ENCODE assay signal across 20 cellular contexts in the genomic region with DNA sequence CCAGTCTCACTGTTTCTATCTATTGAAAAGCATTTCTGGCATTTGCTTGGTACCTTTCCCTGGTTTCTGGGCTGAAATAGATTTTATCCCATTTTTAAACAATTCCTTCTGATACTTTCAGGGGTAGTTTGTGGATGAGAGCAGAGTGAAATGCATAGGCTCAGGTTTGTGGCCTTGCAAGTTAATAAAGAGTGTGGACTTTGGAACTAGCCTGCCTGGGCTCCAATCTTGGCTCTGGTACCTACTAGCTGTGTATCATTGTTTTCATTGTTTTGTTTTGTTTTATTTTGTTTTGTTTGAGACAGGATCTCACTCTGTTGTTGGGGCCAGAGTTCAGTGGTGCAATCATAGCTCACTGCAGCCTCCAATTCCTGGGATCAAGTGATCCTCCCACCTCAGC.
"Had no signal": no experiment of that assay in that cellular context is flagged by ENCODE, and none has a peak within 500 bp of the region (broad histone marks: within the 10 kb centered on the region; RNA-seq: fewer than 3 reads in every experiment).

No MANE protein-coding gene starts in this region.

- H3K79me2 ChIP-seq: parathyroid adenoma had no signal

- H3K36me3 Mint-ChIP-seq: neural progenitor cell had no signal

- H3K27me3 ChIP-seq: brain microvascular endothelial cell, dorsolateral prefrontal cortex, neural progenitor cell, right atrium auricular region, upper lobe of right lung had no signal

- H3K27me3 Mint-ChIP-seq: activated CD4-positive, alpha-beta T cell treated with anti-CD3 and anti-CD28 coated beads, Interleukin-2, amount 10 ng/mL, durations not matched to agents 7 days and 5 days; activated CD8-positive, alpha-beta T cell treated with anti-CD3 and anti-CD28 coated beads for 36 hours; activated naive CD8-positive, alpha-beta T cell treated with anti-CD3 and anti-CD28 coated beads for 36 hours; naive thymus-derived CD4-positive, alpha-beta T cell; stimulated activated naive CD8-positive, alpha-beta T cell treated with anti-CD3 and anti-CD28 coated beads, Interleukin-15, amount 100 ng/mL, for 72 hours; T-helper 17 cell had no signal

- H3K4me2 ChIP-seq: neural progenitor cell had no signal

- H3K27ac ChIP-seq: brain microvascular endothelial cell, coronary artery, left ventricle myocardium inferior, neural progenitor cell, parathyroid adenoma, psoas muscle, right atrium auricular region, upper lobe of right lung, WERI-Rb-1 had no signal

- H3K9ac ChIP-seq: neural progenitor cell, parathyroid adenoma had no signal

- H2AFZ ChIP-seq: neural progenitor cell, parathyroid adenoma had no signal

- H3K4me3 Mint-ChIP-seq: activated CD4-positive, alpha-beta T cell treated with anti-CD3 and anti-CD28 coated beads, Interleukin-2, amount 10 ng/mL, durations not matched to agents 7 days and 5 days; activated CD8-positive, alpha-beta T cell treated with anti-CD3 and anti-CD28 coated beads for 36 hours; activated naive CD8-positive, alpha-beta T cell treated with anti-CD3 and anti-CD28 coated beads for 36 hours; naive thymus-derived CD4-positive, alpha-beta T cell; neural progenitor cell; stimulated activated effector memory CD8-positive, alpha-beta T cell treated with anti-CD3 and anti-CD28 coated beads, Interleukin-12 subunit alpha, Interleukin-12 subunit beta, amount 100 ng/mL, for 72 hours; stimulated activated naive CD8-positive, alpha-beta T cell treated with anti-CD3 and anti-CD28 coated beads, Interleukin-15, amount 100 ng/mL, for 72 hours; T-helper 17 cell had no signal

- H3K9me3 Mint-ChIP-seq: activated CD4-positive, alpha-beta T cell treated with anti-CD3 and anti-CD28 coated beads, Interleukin-2, amount 10 ng/mL, durations not matched to agents 7 days and 5 days; activated CD8-positive, alpha-beta T cell treated with anti-CD3 and anti-CD28 coated beads for 36 hours; activated naive CD8-positive, alpha-beta T cell treated with anti-CD3 and anti-CD28 coated beads for 36 hours; activated T-helper 2 cell treated with anti-CD3 and anti-CD28 coated beads, Interferon-gamma antibody, Interleukin-2, Interleukin-4, amounts not matched to agents 10 μg/mL and 5 μg/mL and 100 μg/mL, durations not matched to agents 14 hours and 24 hours and 36 hours; naive thymus-derived CD4-positive, alpha-beta T cell; neural progenitor cell; stimulated activated effector memory CD8-positive, alpha-beta T cell treated with anti-CD3 and anti-CD28 coated beads, Interleukin-12 subunit alpha, Interleukin-12 subunit beta, amount 100 ng/mL, for 72 hours; stimulated activated naive CD8-positive, alpha-beta T cell treated with anti-CD3 and anti-CD28 coated beads, Interleukin-15, amount 100 ng/mL, for 72 hours had no signal

- H3K27ac Mint-ChIP-seq: activated CD4-positive, alpha-beta T cell treated with anti-CD3 and anti-CD28 coated beads, Interleukin-2, amount 10 ng/mL, durations not matched to agents 7 days and 5 days; activated CD8-positive, alpha-beta T cell treated with anti-CD3 and anti-CD28 coated beads for 36 hours; activated naive CD8-positive, alpha-beta T cell treated with anti-CD3 and anti-CD28 coated beads for 36 hours; activated T-helper 2 cell treated with anti-CD3 and anti-CD28 coated beads, Interferon-gamma antibody, Interleukin-2, Interleukin-4, amounts not matched to agents 10 μg/mL and 5 μg/mL and 100 μg/mL, durations not matched to agents 14 hours and 24 hours and 36 hours; neural progenitor cell; stimulated activated naive CD8-positive, alpha-beta T cell treated with anti-CD3 and anti-CD28 coated beads, Interleukin-15, amount 100 ng/mL, for 72 hours had no signal

- H3K4me3 ChIP-seq: coronary artery, dorsolateral prefrontal cortex, left ventricle myocardium inferior, lung, neural progenitor cell, psoas muscle, right atrium auricular region, upper lobe of right lung had no signal

- H3K36me3 ChIP-seq: brain microvascular endothelial cell, left ventricle myocardium inferior, neural progenitor cell, right atrium auricular region, upper lobe of right lung, WERI-Rb-1 had no signal

- H3K4me1 ChIP-seq: left ventricle myocardium inferior, neural progenitor cell, psoas muscle, right atrium auricular region had no signal

- DNase-seq: T1000 had no signal

- H3K9me3 ChIP-seq: left ventricle myocardium inferior, psoas muscle, right atrium auricular region, upper lobe of right lung had no signal

- ATAC-seq: psoas muscle had no signal
